21 cellular contexts compared by ENCODE assay signal in the genomic region with DNA sequence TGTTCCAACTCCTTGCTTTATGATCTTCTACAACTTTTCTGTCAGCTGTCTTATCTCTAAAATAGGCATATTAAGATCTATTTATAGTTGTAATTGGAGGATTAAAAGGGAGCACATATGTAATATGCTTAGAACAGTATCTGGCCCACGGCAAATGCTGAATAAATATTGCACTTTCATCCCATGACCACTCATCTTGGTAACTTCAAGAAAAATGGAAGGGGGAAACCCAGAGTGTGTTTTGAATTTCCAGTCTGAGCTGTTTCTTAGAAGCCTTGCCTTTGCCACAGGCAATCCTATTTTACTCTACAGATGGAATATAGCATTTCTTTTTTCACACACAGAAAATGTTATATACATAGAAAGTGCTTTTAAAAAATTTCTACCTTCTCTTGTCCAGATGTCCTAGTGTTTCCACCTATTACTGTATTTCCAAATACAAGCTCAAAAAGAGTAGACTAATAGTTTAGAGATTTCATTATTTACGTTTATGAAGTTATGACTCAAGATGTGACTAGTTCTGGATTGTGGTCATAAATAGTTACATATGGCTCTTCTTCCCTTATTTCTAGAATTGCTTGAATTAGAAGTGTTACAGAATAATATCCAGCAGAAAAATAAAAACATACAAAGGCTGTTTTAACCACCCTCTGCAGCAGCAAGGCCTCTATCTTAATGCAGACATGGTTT. TPM values are rescaled to one million over a fixed set of nuclear protein-coding genes. Genes with fewer than 3 reads are reported as not detected.
DNase-seq lines count a peak whose midpoint lies in the region; ATAC-seq, FAIRE-seq and TF ChIP-seq lines count a peak whose summit lies in the region.
"Had no signal": no experiment of that assay in that cellular context is flagged by ENCODE, and none has a peak within 500 bp of the region (broad histone marks: within the 10 kb centered on the region; RNA-seq: fewer than 3 reads in every experiment).

No MANE protein-coding gene starts in this region.

- peak overlapping the region; percentile 53 for H3K27ac Mint-ChIP-seq in HFFc6
- H3K27ac Mint-ChIP-seq: B cell, memory B cell, WTC11 had no signal

- ATAC-seq in GM21717 (IDR thresholded peaks at IDR 0.05; ENCODE audit: unreplicated experiment), result no peak
- ATAC-seq: left cardiac atrium; SK-N-SH treated with all-trans-retinoic acid at 6 μM for 48 hours; stimulated activated naive CD8-positive, alpha-beta T cell treated with anti-CD3 and anti-CD28 coated beads, Interleukin-15, Interleukin-2, amounts not matched to agents 100 U/mL and 50 U/mL, for 24 hours; WTC11 had no signal

- H3K4me1 Mint-ChIP-seq in HFFc6 (ENCODE audit: low read depth), result peaks cover 35% of the 10 kb centered on the region
- H3K4me1 Mint-ChIP-seq: B cell, memory B cell had no signal

- H3K27ac ChIP-seq in cingulate gyrus (ENCODE audit: low read depth, low read length) (peak overlapping the region; percentile 10), kidney (ENCODE audit: low read depth in 2 of 2, low read length in 2 of 2) (no peak overlapping the region)
- H3K27ac ChIP-seq: tibial nerve had no signal

- TF ChIP-seq CTCF in AG10803 (conservative IDR thresholded peaks at IDR 0.05; ENCODE audit: low read length) (no peak), HFFc6 (IDR thresholded peaks at IDR 0.05) (no peak), kidney (IDR thresholded peaks at IDR 0.05; ENCODE audit: borderline replicate concordance, extremely low read depth, insufficient read depth) (no peak), GM20000 (IDR thresholded peaks at IDR 0.05; ENCODE audit: extremely low read depth, missing control alignments) (no peak)

- H3K27me3 Mint-ChIP-seq in HFFc6 (ENCODE audit: insufficient read depth), result peaks cover 7% of the 10 kb centered on the region

- H3K9me3 ChIP-seq in kidney (ENCODE audit: control insufficient read depth in 1 of 2, low read length in 2 of 2), result no peaks in the 10 kb centered on the region
- H3K9me3 ChIP-seq: tibial nerve had no signal

- H3K36me3 ChIP-seq in kidney (ENCODE audit: control insufficient read depth in 1 of 2, insufficient read depth in 2 of 2, low read length in 2 of 2), result no peaks in the 10 kb centered on the region
- H3K36me3 ChIP-seq: tibial nerve had no signal

- no peak overlapping the region for H3K9ac ChIP-seq in kidney (ENCODE audit: low read length in 2 of 2)

- H3K36me3 Mint-ChIP-seq in HFFc6 (ENCODE audit: low read depth), result no peaks in the 10 kb centered on the region
- H3K36me3 Mint-ChIP-seq: memory B cell, WTC11 had no signal

- H3K9me3 Mint-ChIP-seq in HFFc6, result no peaks in the 10 kb centered on the region
- H3K9me3 Mint-ChIP-seq: memory B cell, WTC11 had no signal

- no peaks in the 10 kb centered on the region for H3K4me1 ChIP-seq in kidney (ENCODE audit: control insufficient read depth in 1 of 2, insufficient read depth in 1 of 2, low read depth in 1 of 2, low read length in 2 of 2)

- no peak overlapping the region; the same call in 1 of the 2 replicates for H3K4me3 Mint-ChIP-seq in HFFc6
- H3K4me3 Mint-ChIP-seq: B cell, memory B cell, WTC11 had no signal

- FAIRE-seq in kidney (lab: Jason Lieb, UNC), result no peak

- intact Hi-C loops in kidney (cut with DNase I), result no loop called here

- H3K4me3 ChIP-seq in AG10803 (ENCODE audit: low read length), result no peak overlapping the region
- no peak overlapping the region for H3K4me3 ChIP-seq in kidney (ENCODE audit: low read length in 2 of 2)
- H3K4me3 ChIP-seq: tibial nerve had no signal

- peak; percentile 59 for DNase-seq in AG10803 (ENCODE audit: low read depth)
- no peak for DNase-seq in HFFc6
- peak; percentile 14 for DNase-seq in iris pigment epithelial cell (ENCODE audit: low read depth)
- no peak for DNase-seq in LoVo (ENCODE audit: low spot score)
- DNase-seq in kidney, result no peak
- DNase-seq in GM20000 (ENCODE audit: low spot score), result no peak
- DNase-seq: activated CD4-positive, alpha-beta T cell treated with anti-CD3 and anti-CD28 coated beads, Interleukin-2, amount 50 U/mL, for 48 hours; activated effector memory CD4-positive, alpha-beta T cell treated with Interleukin-2 at 50 U/mL for 16 hours; DMS79; left cardiac atrium; NCI-H1092; NCI-H1930; stimulated activated naive CD8-positive, alpha-beta T cell treated with anti-CD3 and anti-CD28 coated beads, Interleukin-15, Interleukin-2, amounts not matched to agents 100 U/mL and 50 U/mL, for 24 hours had no signal

RNA-seq across cellular contexts. Expression of a gene that starts 6.2 kb away (rescaled TPM):
- total RNA-seq in HFFc6 (2021; fragmentation: NEBNext Ultra II Directional; extraction: Animal tissue kit (Norgen Biotek cat#: 25700)), result 10 to 100 TPM; 15.4 to 17.5 (median 17.0) TPM
- total RNA-seq in kidney, result 3.9 TPM
- 2.8 TPM for polyA plus RNA-seq in kidney (ENCODE audit: insufficient read depth, low read depth, low replicate concordance)
- total RNA-seq: B cell, pulmonary artery endothelial cell had no signal

Comparison
In these comparisons a context has a peak if more than half of its experiments do, and no peak if none do; other contexts are left out.
1. DNase-seq: peak in AG10803 (single experiment) and iris pigment epithelial cell (single experiment); none in HFFc6 (single experiment), LoVo (single experiment), kidney (single experiment) and GM20000 (single experiment).